ENCODE assay signal across 8 cellular contexts in genomic region chr3:146065573-146066006, GRCh38.
A peak's percentile ranks its signal among the peaks of the same experiment; 100 is the strongest.
DNase-seq lines count a peak whose midpoint lies in the region; ATAC-seq, FAIRE-seq and TF ChIP-seq lines count a peak whose summit lies in the region.

No MANE protein-coding gene starts in this region.

- H3K4me1 Mint-ChIP-seq in Caco-2 (ENCODE audit: low read depth, unreplicated experiment) = no peaks in the 10 kb centered on the region
- H3K4me1 Mint-ChIP-seq in osteocyte (ENCODE audit: unreplicated experiment) = peaks cover 28% of the 10 kb centered on the region

- no peak overlapping the region for H3K18ac ChIP-seq in H1 (ENCODE audit: extremely low read depth, low read length)

- H2BK15ac ChIP-seq in H1 (ENCODE audit: low read length) = no peak overlapping the region

- no peak overlapping the region for H3K23ac ChIP-seq in H1 (ENCODE audit: insufficient read length)

- H2BK120ac ChIP-seq in H1 (replicated peaks; ENCODE audit: low read depth, low read length) = no peak overlapping the region

- FAIRE-seq in H1 (lab: Jason Lieb, UNC) = no peak

- no peak for TF ChIP-seq POLR2A in H1 (IDR thresholded peaks at IDR 0.05; ENCODE audit: control extremely low read depth in 1 of 2, low read depth in 2 of 2, low read length in 2 of 2)

- H3K4me3 Mint-ChIP-seq in Caco-2 (ENCODE audit: unreplicated experiment) (no peak overlapping the region), osteocyte (ENCODE audit: unreplicated experiment) (no peak overlapping the region)

- H2BK20ac ChIP-seq in H1 (ENCODE audit: low read length) = no peak overlapping the region

- no peak for TF ChIP-seq EP300 in H1 (IDR thresholded peaks at IDR 0.05; ENCODE audit: borderline replicate concordance in 1 of 2, low read depth in 2 of 2, low read length in 2 of 2)

- H3K4me3 ChIP-seq in Caco-2 (ENCODE audit: low read depth, low read length) (no peak overlapping the region), H1 (ENCODE audit: extremely low read depth in 1 of 4, insufficient read depth in 2 of 4, low read depth in 3 of 4, low read length in 4 of 4) (no peak overlapping the region)

- H3K9me3 Mint-ChIP-seq in Caco-2 (ENCODE audit: unreplicated experiment) = no peaks in the 10 kb centered on the region
- no peaks in the 10 kb centered on the region for H3K9me3 Mint-ChIP-seq in osteocyte (ENCODE audit: unreplicated experiment)

- CTCF ChIA-PET in Caco-2 (lab: Charles Lee) = interaction anchor here (0.6 to 2.4 kb wide), 11 partner anchors 13 to 512 kb away, joined by 3 to 69 read pairs (median 4); partner anchors contain the start of gene PLOD2
- CTCF ChIA-PET in H1 (lab: Charles Lee; ENCODE audit: partially characterized antibody) = interaction anchor here (0.6 to 5.3 kb wide), 29 partner anchors 8 to 1914 kb away, joined by 3 to 88 read pairs (median 4); partner anchors contain the start of gene PLOD2

- no peak overlapping the region for H3K4me2 ChIP-seq in H1 (ENCODE audit: insufficient read depth in 1 of 2, low read depth in 2 of 2, low read length in 2 of 2)

- no peak overlapping the region for H3K14ac ChIP-seq in H1 (ENCODE audit: insufficient read length)

- peak; percentile 63 to 74 for TF ChIP-seq RAD21 in H1 (IDR thresholded peaks at IDR 0.05 in 1 of 2, conservative IDR thresholded peaks at IDR 0.05 in 1 of 2; ENCODE audit: low read depth in 2 of 2, low read length in 2 of 2)

- H4K91ac ChIP-seq in H1 (replicated peaks; ENCODE audit: insufficient read length, low read length) = no peak overlapping the region

- no peak overlapping the region for H3K56ac ChIP-seq in H1 (replicated peaks; ENCODE audit: insufficient read length, low read depth, low read length)

- DNase-seq in Caco-2 = peak in 1 of 2 experiments; percentile 53
- peak; percentile 16 for DNase-seq in NCI-H748 treated with DMSO at 0.1 percent for 48 hours (lab: John Stamatoyannopoulos, UW)
- no peak for DNase-seq in H1 (ENCODE audit: low read depth in 1 of 2, low spot score in 2 of 2)
- DNase-seq in osteocyte (ENCODE audit: extremely low spot score, unreplicated experiment) = no peak

- H2BK12ac ChIP-seq in H1 (ENCODE audit: low read depth, low read length) = no peak overlapping the region

- H3K9ac ChIP-seq in H1 (replicated peaks in 1 of 4; ENCODE audit: extremely low read depth in 1 of 4, low read depth in 3 of 4, low read length in 3 of 4) = no peak overlapping the region

- TF ChIP-seq CTCF in Caco-2 (IDR thresholded peaks at IDR 0.05; ENCODE audit: insufficient read depth in 1 of 2, low read depth in 1 of 2, low read length in 1 of 2, severe bottlenecking in 1 of 2, unreplicated experiment in 1 of 2) = peak; percentile 68 to 69
- peak in 2 of 3 experiments; percentile 23 to 44; a peak in 2 of 4 replicates for TF ChIP-seq CTCF in H1 (IDR thresholded peaks at IDR 0.05; ENCODE audit: control extremely low read depth in 1 of 3, insufficient read depth in 1 of 3, low read depth in 1 of 3, low read length in 3 of 3)
- peak; percentile 83 for TF ChIP-seq CTCF in osteocyte (IDR thresholded peaks at IDR 0.05)

- 59% methylated on average over 2 of the region's 2 CpGs; no CpG with 5 or more reads in 1 of the 2 experiments for WGBS in H1 (ENCODE audit: extremely low coverage in 1 of 2, insufficient coverage in 1 of 2, insufficient read length in 1 of 2, insufficient replicate concordance in 2 of 2, low coverage in 1 of 2, low lambda C conversion rate in 2 of 2, missing lambda C conversion rate in 1 of 2), 2 experiments

- H2BK5ac ChIP-seq in H1 (ENCODE audit: low read depth, low read length) = no peak overlapping the region

- H3K27me3 Mint-ChIP-seq in Caco-2 (ENCODE audit: insufficient read depth, unreplicated experiment) (no peaks in the 10 kb centered on the region), osteocyte (ENCODE audit: unreplicated experiment) (no peaks in the 10 kb centered on the region)

- no peaks in the 10 kb centered on the region for H4K20me1 ChIP-seq in H1 (replicated peaks in 1 of 2; ENCODE audit: control insufficient read depth in 1 of 2, insufficient read depth in 2 of 2, low read length in 2 of 2)

- intact Hi-C loops in Caco-2 (cut with micrococcal nuclease; ENCODE audit: unreplicated experiment) = loop anchor here (1.0 to 10.0 kb wide), 4 partner anchors 95 to 509 kb away; no protein-coding TSS in a partner anchor

- no peaks in the 10 kb centered on the region for H3K79me1 ChIP-seq in H1 (ENCODE audit: low read depth, low read length)

- no peaks in the 10 kb centered on the region for H3K23me2 ChIP-seq in H1 (ENCODE audit: low read depth, low read length)

- H3K4ac ChIP-seq in H1 (replicated peaks; ENCODE audit: insufficient read length, low read depth, low read length) = no peak overlapping the region

- POLR2A ChIA-PET in Caco-2 (lab: Charles Lee) = interaction anchor here (0.6 to 1.0 kb wide), 2 partner anchors 94 to 96 kb away, joined by 3 to 4 read pairs; partner anchors contain the start of gene PLOD2
- POLR2A ChIA-PET in H1 (lab: Charles Lee; ENCODE audit: partially characterized antibody) = interaction anchor here (1.4 kb wide), 1 partner anchor 96 kb away, joined by 6 read pairs; the partner anchor contains the start of gene PLOD2

- H3K27ac Mint-ChIP-seq in Caco-2 (ENCODE audit: unreplicated experiment) (no peak overlapping the region), osteocyte (ENCODE audit: unreplicated experiment) (no peak overlapping the region)

- ATAC-seq in GM21619 (IDR thresholded peaks at IDR 0.05; ENCODE audit: unreplicated experiment) (peak; percentile 57), GM18873 (IDR thresholded peaks at IDR 0.05; ENCODE audit: low FRiP score, unreplicated experiment) (no peak), esophagus mucosa (no peak), HG02870 (IDR thresholded peaks at IDR 0.05; ENCODE audit: unreplicated experiment) (no peak)

- H3K36me3 Mint-ChIP-seq in Caco-2 (ENCODE audit: insufficient read depth, unreplicated experiment) (no peaks in the 10 kb centered on the region), osteocyte (ENCODE audit: unreplicated experiment) (peaks cover 12% of the 10 kb centered on the region)

- no peak overlapping the region for H2AFZ ChIP-seq in H1 (ENCODE audit: low read length)

- H3K36me3 ChIP-seq in Caco-2 (ENCODE audit: control insufficient read depth, insufficient read depth, low read length) (no peaks in the 10 kb centered on the region), H1 (ENCODE audit: control insufficient read depth in 2 of 4, insufficient read depth in 4 of 4, low read length in 3 of 4) (no peaks in the 10 kb centered on the region)

- BruUV-seq in Caco-2 (replicated peaks; lab: Mats Ljungman, UMichigan) = no TSS peak

- H3K79me2 ChIP-seq in H1 (ENCODE audit: control insufficient read depth in 1 of 2, insufficient read depth in 2 of 2, low read length in 2 of 2) = no peaks in the 10 kb centered on the region

- H4K8ac ChIP-seq in H1 (ENCODE audit: extremely low read depth, insufficient read depth, low read length) = no peak overlapping the region

- H3K4me1 ChIP-seq in Caco-2 (no peaks in the 10 kb centered on the region), H1 (replicated peaks in 1 of 4; ENCODE audit: control insufficient read depth in 3 of 4, insufficient read depth in 4 of 4, low read length in 3 of 4) (no peaks in the 10 kb centered on the region)

- H3K27ac ChIP-seq in H1 (ENCODE audit: low read depth, low read length) = no peak overlapping the region

- no peak overlapping the region for H2AK5ac ChIP-seq in H1 (ENCODE audit: low read depth, low read length)

- H4K5ac ChIP-seq in H1 (ENCODE audit: insufficient read length, low read depth, low read length) = no peak overlapping the region

- H3K9me3 ChIP-seq in Caco-2 = no peaks in the 10 kb centered on the region
- no peaks in the 10 kb centered on the region for H3K9me3 ChIP-seq in H1 (ENCODE audit: insufficient read depth in 2 of 2, low read depth in 1 of 2, low read length in 1 of 2)

- no peaks in the 10 kb centered on the region for H3K27me3 ChIP-seq in Caco-2 (replicated peaks; ENCODE audit: control insufficient read depth, insufficient read depth, low read length)
- no peaks in the 10 kb centered on the region for H3K27me3 ChIP-seq in H1 (replicated peaks in 1 of 4; ENCODE audit: control insufficient read depth in 3 of 4, extremely low read depth in 1 of 4, insufficient read depth in 3 of 4, low read length in 3 of 4)

TF ChIP-seq in H1, 55 proteins besides CTCF, POLR2A, EP300 and RAD21:
- TF ChIP-seq, protein P1, sequence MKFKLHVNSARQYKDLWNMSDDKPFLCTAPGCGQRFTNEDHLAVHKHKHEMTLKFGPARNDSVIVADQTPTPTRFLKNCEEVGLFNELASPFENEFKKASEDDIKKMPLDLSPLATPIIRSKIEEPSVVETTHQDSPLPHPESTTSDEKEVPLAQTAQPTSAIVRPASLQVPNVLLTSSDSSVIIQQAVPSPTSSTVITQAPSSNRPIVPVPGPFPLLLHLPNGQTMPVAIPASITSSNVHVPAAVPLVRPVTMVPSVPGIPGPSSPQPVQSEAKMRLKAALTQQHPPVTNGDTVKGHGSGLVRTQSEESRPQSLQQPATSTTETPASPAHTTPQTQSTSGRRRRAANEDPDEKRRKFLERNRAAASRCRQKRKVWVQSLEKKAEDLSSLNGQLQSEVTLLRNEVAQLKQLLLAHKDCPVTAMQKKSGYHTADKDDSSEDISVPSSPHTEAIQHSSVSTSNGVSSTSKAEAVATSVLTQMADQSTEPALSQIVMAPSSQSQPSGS (IDR thresholded peaks at IDR 0.05; ENCODE audit: low read length) = no peak
- no peak for TF ChIP-seq EGR1 (IDR thresholded peaks at IDR 0.05; ENCODE audit: borderline replicate concordance, low read depth, low read length)
